In genomic region chr5:171464829-171465228, GRCh38 we compare ENCODE assay signal across 27 cellular contexts. TPM values are rescaled to one million over a fixed set of nuclear protein-coding genes. Genes with fewer than 3 reads are reported as not detected.
"Had no signal": no experiment of that assay in that cellular context is flagged by ENCODE, and none has a peak within 500 bp of the region (broad histone marks: within the 10 kb centered on the region; RNA-seq: fewer than 3 reads in every experiment).

No MANE protein-coding gene starts in this region.

- H3K36me3 ChIP-seq: colonic mucosa, esophagus muscularis mucosa, esophagus squamous epithelium, gastrocnemius medialis, gastroesophageal sphincter, heart left ventricle, heart right ventricle had no signal

- H3K4me3 ChIP-seq: colonic mucosa, coronary artery, dorsolateral prefrontal cortex, esophagus muscularis mucosa, esophagus squamous epithelium, gastrocnemius medialis, gastroesophageal sphincter, heart left ventricle, heart right ventricle had no signal

- ATAC-seq: effector memory CD8-positive, alpha-beta T cell; esophagus mucosa; foreskin keratinocyte; gastrocnemius medialis; gastroesophageal sphincter; heart left ventricle; heart right ventricle had no signal

- H3K27me3 ChIP-seq: colonic mucosa, gastrocnemius medialis, heart left ventricle, heart right ventricle had no signal

- H3K27ac ChIP-seq: colonic mucosa, coronary artery, dorsolateral prefrontal cortex, epithelial cell of prostate, esophagus muscularis mucosa, esophagus squamous epithelium, foreskin keratinocyte, gastrocnemius medialis, gastroesophageal sphincter, heart left ventricle, heart right ventricle had no signal

- DNase-seq: colonic mucosa; cortex of kidney; dermis blood vessel endothelial cell; dorsolateral prefrontal cortex; effector CD4-positive, alpha-beta T cell; effector CD8-positive, alpha-beta T cell; effector memory CD4-positive, alpha-beta T cell; effector memory CD8-positive, alpha-beta T cell; endodermal cell; erythroblast; esophagus squamous epithelium; foreskin fibroblast; foreskin keratinocyte; foreskin melanocyte; gastrocnemius medialis; glutamatergic neuron; head of caudate nucleus; heart left ventricle; heart right ventricle had no signal

- H3K9me3 ChIP-seq: colonic mucosa, esophagus muscularis mucosa, esophagus squamous epithelium, gastrocnemius medialis, gastroesophageal sphincter, heart left ventricle, heart right ventricle had no signal

- H3K4me1 ChIP-seq: colonic mucosa, esophagus muscularis mucosa, esophagus squamous epithelium, foreskin keratinocyte, gastrocnemius medialis, gastroesophageal sphincter, heart right ventricle had no signal

RNA-seq across cellular contexts. Expression of gene FGF18, which starts 45.4 kb away (rescaled TPM):
- total RNA-seq: dermis blood vessel endothelial cell, dermis microvascular lymphatic vessel endothelial cell, epithelial cell of proximal tubule, foreskin keratinocyte, glomerular endothelial cell had no signal
